In genomic region chr16:60241671-60242070, GRCh38 we compare ENCODE assay signal across 27 cellular contexts.
"Had no signal": no experiment of that assay in that cellular context is flagged by ENCODE, and none has a peak within 500 bp of the region (broad histone marks: within the 10 kb centered on the region; RNA-seq: fewer than 3 reads in every experiment).

No MANE protein-coding gene starts in this region.

- H3K4me1 ChIP-seq: stomach, suprapubic skin, testis, thyroid gland, tibial artery, tibial nerve, transverse colon, upper lobe of left lung, upper lobe of right lung, uterus, vagina had no signal

- H3K9me3 ChIP-seq: stomach, suprapubic skin, testis, thoracic aorta, thyroid gland, tibial artery, tibial nerve, upper lobe of left lung, upper lobe of right lung, uterus, vagina had no signal

- H3K27ac ChIP-seq: stomach, suprapubic skin, testis, thoracic aorta, thyroid gland, tibial artery, tibial nerve, transverse colon, upper lobe of left lung, upper lobe of right lung, uterus, vagina had no signal

- DNase-seq: stimulated activated CD4-positive, alpha-beta T cell treated with anti-CD3 and anti-CD28 coated beads, Interleukin-2, amount 100 ng/mL, for 48 hours; stimulated activated CD4-positive, alpha-beta T cell treated with anti-CD3 and anti-CD28 coated beads, Interleukin-4, amount 100 ng/mL, for 1 hour; stimulated activated CD4-positive, alpha-beta T cell treated with anti-CD3 and anti-CD28 coated beads, Interleukin-4, amount 100 ng/mL, for 24 hours; stimulated activated CD4-positive, alpha-beta T cell treated with anti-CD3 and anti-CD28 coated beads, Interleukin-4, amount 100 ng/mL, for 4 hours; stimulated activated CD8-positive, alpha-beta memory T cell treated with anti-CD3 and anti-CD28 coated beads, Interleukin-4, amount 100 ng/mL, for 48 hours; stimulated activated naive B cell treated with anti-CD40 and anti-IgM and Interleukin-4, amounts not matched to agents 10 μg/mL and 1 μg/mL and 100 μg/mL, for 72 hours; stimulated activated naive CD4-positive, alpha-beta T cell; stimulated activated naive CD4-positive, alpha-beta T cell treated with Interleukin-2 at 50 U/mL for 16 hours; stimulated activated naive CD8-positive, alpha-beta T cell treated with anti-CD3 and anti-CD28 coated beads, Interleukin-15, amount 100 ng/mL, for 72 hours; stimulated activated naive CD8-positive, alpha-beta T cell treated with anti-CD3 and anti-CD28 coated beads, Interleukin-15, Interleukin-2, amounts not matched to agents 100 U/mL and 50 U/mL, for 24 hours; stomach; substantia nigra; testis; thyroid gland; tibial artery; transverse colon; trophoblast cell; upper lobe of left lung; upper lobe of right lung; uterus had no signal

- FAIRE-seq: urothelium cell line had no signal

- H3K4me3 ChIP-seq: stomach, suprapubic skin, testis, thoracic aorta, thyroid gland, tibial artery, tibial nerve, transverse colon, upper lobe of left lung, upper lobe of right lung, uterus, vagina had no signal

- ATAC-seq: stimulated activated effector memory CD8-positive, alpha-beta T cell treated with anti-CD3 and anti-CD28 coated beads, Interleukin-12 subunit alpha, Interleukin-12 subunit beta, amount 100 ng/mL, for 72 hours; stimulated activated memory B cell treated with anti-CD40 and anti-IgM and Interleukin-4, amounts not matched to agents 10 μg/mL and 1 μg/mL and 100 μg/mL, for 72 hours; stimulated activated naive B cell treated with anti-CD40 and anti-IgM and Interleukin-4, amounts not matched to agents 10 μg/mL and 1 μg/mL and 100 μg/mL, for 72 hours; stimulated activated naive CD8-positive, alpha-beta T cell treated with anti-CD3 and anti-CD28 coated beads, Interleukin-15, amount 100 ng/mL, for 72 hours; stimulated activated naive CD8-positive, alpha-beta T cell treated with anti-CD3 and anti-CD28 coated beads, Interleukin-15, Interleukin-2, amounts not matched to agents 100 U/mL and 50 U/mL, for 24 hours; upper lobe of right lung had no signal
